12 cellular contexts compared by ENCODE assay signal in genomic region chr12:110576504-110576903, GRCh38. TPM values are rescaled to one million over a fixed set of nuclear protein-coding genes. Genes with fewer than 3 reads are reported as not detected.
DNase-seq lines count a peak whose midpoint lies in the region; TF ChIP-seq lines count a peak whose summit lies in the region.
"Had no signal": no experiment of that assay in that cellular context is flagged by ENCODE, and none has a peak within 500 bp of the region (broad histone marks: within the 10 kb centered on the region; RNA-seq: fewer than 3 reads in every experiment).

No MANE protein-coding gene starts in this region.

- H3K4me2 ChIP-seq in mammary epithelial cell (ENCODE audit: insufficient read depth, low read depth, low read length) (no peak overlapping the region), trophoblast cell (ENCODE audit: low read length) (no peak overlapping the region)

- H3K9ac ChIP-seq in mammary epithelial cell (ENCODE audit: insufficient read depth, low read length) (peak overlapping the region; percentile 7), trophoblast cell (ENCODE audit: low read length) (no peak overlapping the region)

- TF ChIP-seq CTCF in mammary epithelial cell (conservative IDR thresholded peaks at IDR 0.05 in 1 of 2, IDR thresholded peaks at IDR 0.05 in 1 of 2; ENCODE audit: extremely low read depth in 1 of 2, insufficient read depth in 1 of 2, low read depth in 1 of 2, low read length in 2 of 2) (no peak), WERI-Rb-1 (IDR thresholded peaks at IDR 0.05; ENCODE audit: low read depth, low read length) (no peak)

- H3K9me3 ChIP-seq in mammary epithelial cell (replicated peaks; ENCODE audit: insufficient read depth, low read length) = peaks cover 6% of the 10 kb centered on the region
- H3K9me3 ChIP-seq in trophoblast cell (ENCODE audit: insufficient read depth, low read depth, low read length) = no peaks in the 10 kb centered on the region
- H3K9me3 ChIP-seq in WERI-Rb-1 (ENCODE audit: severe bottlenecking) = no peaks in the 10 kb centered on the region

- in situ Hi-C loops in mammary epithelial cell (cut with MboI; ENCODE audit: low sequenced_read_pairs in 2 of 2) = no loop called here

- no peak overlapping the region for H2BK120ac ChIP-seq in trophoblast cell (ENCODE audit: insufficient read depth, low read length, poor library complexity)

- H3K4me1 ChIP-seq in mammary epithelial cell (ENCODE audit: insufficient read depth, low read length) (peaks cover 45% of the 10 kb centered on the region), trophoblast cell (ENCODE audit: control insufficient read depth in 1 of 2, insufficient read depth in 2 of 2, low read length in 2 of 2) (no peaks in the 10 kb centered on the region)

- no peak for DNase-seq in activated CD4-positive, alpha-beta T cell treated with anti-CD3 and anti-CD28 coated beads, Interleukin-2, amount 10 ng/mL, durations not matched to agents 7 days and 5 days
- DNase-seq in activated CD4-positive, alpha-beta T cell treated with anti-CD3 and anti-CD28 coated beads for 4 hours = no peak
- DNase-seq in mammary epithelial cell = no peak
- DNase-seq in trophoblast cell = no peak
- no peak for DNase-seq in GM03348 (ENCODE audit: low spot score)
- no peak for DNase-seq in WERI-Rb-1
- DNase-seq in NCI-H1092 (lab: John Stamatoyannopoulos, UW) = no peak
- DNase-seq: Caco-2, NCI-H146, NCI-H446 had no signal

- H3K27me3 Mint-ChIP-seq in activated CD4-positive, alpha-beta T cell treated with anti-CD3 and anti-CD28 coated beads, Interleukin-2, amount 10 ng/mL, durations not matched to agents 7 days and 5 days = no peaks in the 10 kb centered on the region
- H3K27me3 Mint-ChIP-seq in IgD-negative memory B cell = no peaks in the 10 kb centered on the region

- H4K91ac ChIP-seq in trophoblast cell (ENCODE audit: low read depth, low read length) = no peak overlapping the region

- H3K23ac ChIP-seq in trophoblast cell (ENCODE audit: low read length) = no peak overlapping the region

- no TSS peak for BruUV-seq in mammary epithelial cell (replicated peaks; lab: Mats Ljungman, UMichigan)

- peak overlapping the region; percentile 100 for H3K27ac ChIP-seq in mammary epithelial cell (ENCODE audit: insufficient read depth, low read depth, low read length)
- H3K27ac ChIP-seq in trophoblast cell (ENCODE audit: low read depth, low read length) = no peak overlapping the region
- no peak overlapping the region for H3K27ac ChIP-seq in WERI-Rb-1

- no peak overlapping the region for H3K18ac ChIP-seq in trophoblast cell (ENCODE audit: low read length)

- no peak overlapping the region for H4K8ac ChIP-seq in trophoblast cell (ENCODE audit: low read depth, low read length)

- no peaks in the 10 kb centered on the region for H3K79me1 ChIP-seq in trophoblast cell (ENCODE audit: low read length)

- H3K27me3 ChIP-seq in mammary epithelial cell (ENCODE audit: insufficient read depth, low read length) = no peaks in the 10 kb centered on the region
- no peaks in the 10 kb centered on the region for H3K27me3 ChIP-seq in trophoblast cell (ENCODE audit: insufficient read depth, low read length)
- no peaks in the 10 kb centered on the region for H3K27me3 ChIP-seq in WERI-Rb-1 (ENCODE audit: insufficient read depth, low read depth, severe bottlenecking)

- no peaks in the 10 kb centered on the region for H3K36me3 ChIP-seq in mammary epithelial cell (ENCODE audit: insufficient read depth, low read length)
- no peaks in the 10 kb centered on the region for H3K36me3 ChIP-seq in trophoblast cell (ENCODE audit: control insufficient read depth in 1 of 2, insufficient read depth in 2 of 2, low read length in 2 of 2)
- H3K36me3 ChIP-seq in WERI-Rb-1 = no peaks in the 10 kb centered on the region; the same call in 1 of the 2 replicates

- peak overlapping the region; percentile 58 for H3K27ac Mint-ChIP-seq in activated CD4-positive, alpha-beta T cell treated with anti-CD3 and anti-CD28 coated beads, Interleukin-2, amount 10 ng/mL, durations not matched to agents 7 days and 5 days
- peak overlapping the region; percentile 46 to 57 (median 47) for H3K27ac Mint-ChIP-seq in IgD-negative memory B cell

- CTCF ChIA-PET in activated CD4-positive, alpha-beta T cell treated with anti-CD3 and anti-CD28 coated beads, Interleukin-2, amount 10 ng/mL, durations not matched to agents 7 days and 5 days (lab: Charles Lee) = interaction anchor here (1.3 to 1.4 kb wide), 2 partner anchors 10 to 15 kb away, joined by 3 to 5 read pairs; no protein-coding TSS in a partner anchor
- CTCF ChIA-PET in mammary epithelial cell (lab: Charles Lee; ENCODE audit: low non-redundant PET) = no interaction called here

- H3K4ac ChIP-seq in trophoblast cell (ENCODE audit: low read depth, low read length) = peak overlapping the region; percentile 40

- no peak overlapping the region for H3K4me3 ChIP-seq in mammary epithelial cell (replicated peaks in 1 of 3; ENCODE audit: insufficient read depth in 1 of 3, low read depth in 2 of 3, low read length in 3 of 3)
- H3K4me3 ChIP-seq in trophoblast cell (ENCODE audit: low read depth, low read length) = no peak overlapping the region
- no peak overlapping the region for H3K4me3 ChIP-seq in WERI-Rb-1 (ENCODE audit: low read depth, low read length)
- H3K4me3 ChIP-seq: A549 had no signal

- H4K20me1 ChIP-seq in mammary epithelial cell (ENCODE audit: insufficient read depth, low read length) = no peaks in the 10 kb centered on the region

- 100% methylated on average over 2 of the region's 2 CpGs for WGBS in mammary epithelial cell (ENCODE audit: low coverage, missing lambda C conversion rate)
- no CpG with 5 or more reads among the region's 2 CpGs for WGBS in trophoblast cell (ENCODE audit: extremely low coverage, insufficient coverage, insufficient read length)

- peaks cover 12% of the 10 kb centered on the region for H3K9me3 Mint-ChIP-seq in activated CD4-positive, alpha-beta T cell treated with anti-CD3 and anti-CD28 coated beads, Interleukin-2, amount 10 ng/mL, durations not matched to agents 7 days and 5 days
- H3K9me3 Mint-ChIP-seq in IgD-negative memory B cell = peaks cover 0 to 5% (median 2%) of the 10 kb centered on the region in 3 donors

- dilution Hi-C loops in mammary epithelial cell (cut with HindIII; ENCODE audit: low sequenced_read_pairs) = no loop called here

- intact Hi-C loops in mammary epithelial cell (cut with micrococcal nuclease) = no loop called here

- POLR2A ChIA-PET in activated CD4-positive, alpha-beta T cell treated with anti-CD3 and anti-CD28 coated beads, Interleukin-2, amount 10 ng/mL, durations not matched to agents 7 days and 5 days (lab: Charles Lee) = no interaction called here

- H2AFZ ChIP-seq in mammary epithelial cell (ENCODE audit: low read depth, low read length) (no peak overlapping the region), trophoblast cell (ENCODE audit: insufficient read depth, low read length, poor library complexity) (no peak overlapping the region)

- peaks cover 65% of the 10 kb centered on the region for H3K4me1 Mint-ChIP-seq in activated CD4-positive, alpha-beta T cell treated with anti-CD3 and anti-CD28 coated beads, Interleukin-2, amount 10 ng/mL, durations not matched to agents 7 days and 5 days
- peaks cover 44 to 58% (median 49%) of the 10 kb centered on the region in 3 donors for H3K4me1 Mint-ChIP-seq in IgD-negative memory B cell

- no peak overlapping the region for H2BK5ac ChIP-seq in trophoblast cell (ENCODE audit: low read depth, low read length, poor library complexity)

- no peak overlapping the region for H3K4me3 Mint-ChIP-seq in activated CD4-positive, alpha-beta T cell treated with anti-CD3 and anti-CD28 coated beads, Interleukin-2, amount 10 ng/mL, durations not matched to agents 7 days and 5 days
- peak overlapping the region in 2 of 4 donors; percentile 61 to 78 for H3K4me3 Mint-ChIP-seq in IgD-negative memory B cell

- peaks cover 45% of the 10 kb centered on the region for H3K36me3 Mint-ChIP-seq in activated CD4-positive, alpha-beta T cell treated with anti-CD3 and anti-CD28 coated beads, Interleukin-2, amount 10 ng/mL, durations not matched to agents 7 days and 5 days (ENCODE audit: low read depth)
- no peaks in the 10 kb centered on the region for H3K36me3 Mint-ChIP-seq in IgD-negative memory B cell

- no peak overlapping the region for H2BK12ac ChIP-seq in trophoblast cell (ENCODE audit: low read length)

- no peak overlapping the region for H3K14ac ChIP-seq in trophoblast cell (ENCODE audit: low read length)

- H3K79me2 ChIP-seq in mammary epithelial cell (ENCODE audit: insufficient read depth, low read length) = peaks cover 90% of the 10 kb centered on the region
- no peaks in the 10 kb centered on the region for H3K79me2 ChIP-seq in trophoblast cell (ENCODE audit: control insufficient read depth, insufficient read depth, low read length, poor library complexity)

- no peak overlapping the region for H2AK5ac ChIP-seq in trophoblast cell (ENCODE audit: low read length)

- H4K12ac ChIP-seq in trophoblast cell (ENCODE audit: low read depth, low read length) = no peak overlapping the region

RNA-seq across cellular contexts. Expression of gene PPTC7, which starts 6.6 kb away (rescaled TPM):
- total RNA-seq in activated CD4-positive, alpha-beta T cell treated with anti-CD3 and anti-CD28 coated beads, Interleukin-2, amount 10 ng/mL, durations not matched to agents 7 days and 5 days = 10 to 100 TPM; 25.7 to 29.2 TPM
- polyA plus RNA-seq in IgD-negative memory B cell (10.1 TPM), mammary epithelial cell (18.2 TPM)
- total RNA-seq in mammary epithelial cell = 10 to 100 TPM; 17.7 to 26.5 TPM
- 12.5 TPM for polyA minus RNA-seq in mammary epithelial cell
- 9.9 and 10.1 TPM in 2 replicates for polyA plus RNA-seq in trophoblast cell (2013)

RNA-seq across cellular contexts. Expression of gene TCTN1, which starts 37.4 kb away (rescaled TPM):
- 1 to 10 TPM; 4.3 to 5.2 TPM for total RNA-seq in activated CD4-positive, alpha-beta T cell treated with anti-CD3 and anti-CD28 coated beads, Interleukin-2, amount 10 ng/mL, durations not matched to agents 7 days and 5 days
- 24.2 TPM for polyA plus RNA-seq in IgD-negative memory B cell
- 10 to 100 TPM; 19.4 to 36.0 TPM for total RNA-seq in mammary epithelial cell
- polyA plus RNA-seq in mammary epithelial cell = 12.4 TPM
- 119 TPM for polyA minus RNA-seq in mammary epithelial cell
- 17.6 and 19.3 TPM in 2 replicates for polyA plus RNA-seq in trophoblast cell (2013)
